In genomic region chr6:3844097-3844463, GRCh38 we compare ENCODE assay signal across 1 cellular context.
TF ChIP-seq lines count a peak whose summit lies in the region.

No MANE protein-coding gene starts in this region.

TF ChIP-seq in SK-N-SH treated with all-trans-retinoic acid at 6 μM for 48 hours, 23 proteins besides CTCF, POLR2A, EP300 and RAD21 (continued from another document):
- TF ChIP-seq POU6F1 (CRISPR knock-in tag; IDR thresholded peaks at IDR 0.05; ENCODE audit: borderline replicate concordance, low read depth): no peak
- TF ChIP-seq ISL1 (CRISPR knock-in tag; IDR thresholded peaks at IDR 0.05): no peak
